In genomic region chr1:38029725-38030511, GRCh38 we compare ENCODE assay signal across 8 cellular contexts. TPM values are rescaled to one million over a fixed set of nuclear protein-coding genes. Genes with fewer than 3 reads are reported as not detected.
DNase-seq lines count a peak whose midpoint lies in the region; ATAC-seq and TF ChIP-seq lines count a peak whose summit lies in the region.

No MANE protein-coding gene starts in this region.

- H3K36me3 ChIP-seq in HEK293 (ENCODE audit: control insufficient read depth in 2 of 2, insufficient read depth in 1 of 2, low read length in 2 of 2) (peaks cover 0 to 28% of the 10 kb centered on the region in 2 experiments; a peak in 1 of 3 replicates), PC-3 (ENCODE audit: low read depth, low read length) (peaks cover 13% of the 10 kb centered on the region; the same call in 1 of the 2 replicates)

- POLR2A ChIA-PET in HEK293 (lab: Yijun Ruan, JAX): interaction anchor here (0.8 to 1.8 kb wide), 4 partner anchors 9 to 17 kb away, joined by 3 to 6 read pairs (median 4); partner anchors contain the start of gene POU3F1
- POLR2A ChIA-PET in PC-3 (lab: Charles Lee; ENCODE audit: unreplicated experiment): interaction anchor here (0.6 kb wide), 1 partner anchor 934 kb away, joined by 5 read pairs; no protein-coding TSS in a partner anchor

- H3K36me3 Mint-ChIP-seq in activated naive CD4-positive, alpha-beta T cell treated with anti-CD3 and anti-CD28 coated beads, Interleukin-2, amount 50 U/mL, for 24 hours: peaks cover 6% of the 10 kb centered on the region

- H4K20me1 ChIP-seq in PC-3 (ENCODE audit: low read length): no peaks in the 10 kb centered on the region

- H3K9ac ChIP-seq in PC-3 (ENCODE audit: low read length): peak overlapping the region; percentile 18

- peak overlapping the region; percentile 48; the same call in 1 of the 2 replicates for H3K27ac ChIP-seq in HEK293 (ENCODE audit: extremely low read depth, low read depth, low read length)
- peak overlapping the region; percentile 65 for H3K27ac ChIP-seq in PC-3 (ENCODE audit: low read length)

- no peaks in the 10 kb centered on the region for H3K9me3 ChIP-seq in HEK293 (ENCODE audit: control insufficient read depth, insufficient read depth, low read depth, low read length)
- no peaks in the 10 kb centered on the region for H3K9me3 ChIP-seq in PC-3 (ENCODE audit: low read length)

- H3K4me1 Mint-ChIP-seq in activated naive CD4-positive, alpha-beta T cell treated with anti-CD3 and anti-CD28 coated beads, Interleukin-2, amount 50 U/mL, for 24 hours: peaks cover 55% of the 10 kb centered on the region

- no peaks in the 10 kb centered on the region for H3K9me3 Mint-ChIP-seq in activated naive CD4-positive, alpha-beta T cell treated with anti-CD3 and anti-CD28 coated beads, Interleukin-2, amount 50 U/mL, for 24 hours

- peak overlapping the region; percentile 51; the same call in 1 of the 2 replicates for H2AFZ ChIP-seq in PC-3 (ENCODE audit: low read length)

- H3F3A ChIP-seq in PC-3 (ENCODE audit: low read length, unreplicated experiment): no peaks in the 10 kb centered on the region

- TF ChIP-seq CTCF in GM10266 (IDR thresholded peaks at IDR 0.05; ENCODE audit: control insufficient read depth, insufficient read depth, low read depth, missing control alignments) (no peak), HEK293 (tag by site-specific recombination; IDR thresholded peaks at IDR 0.05) (no peak), PC-3 (conservative IDR thresholded peaks at IDR 0.05; ENCODE audit: low read depth, low read length) (no peak)

- H3K27me3 Mint-ChIP-seq in activated naive CD4-positive, alpha-beta T cell treated with anti-CD3 and anti-CD28 coated beads, Interleukin-2, amount 50 U/mL, for 24 hours: no peaks in the 10 kb centered on the region

- H3K27ac Mint-ChIP-seq in activated naive CD4-positive, alpha-beta T cell treated with anti-CD3 and anti-CD28 coated beads, Interleukin-2, amount 50 U/mL, for 24 hours: peak overlapping the region; percentile 90

- H3K4me2 ChIP-seq in PC-3 (ENCODE audit: low read length): peak overlapping the region; percentile 72

- CTCF ChIA-PET in HEK293 (lab: Yijun Ruan, JAX) (interaction anchor here (0.6 to 5.6 kb wide), 14 partner anchors 10 to 934 kb away, joined by 3 to 27 read pairs (median 4); no protein-coding TSS in a partner anchor), PC-3 (lab: Charles Lee) (interaction anchor here (0.5 to 1.2 kb wide), 6 partner anchors 9 to 806 kb away, joined by 3 to 6 read pairs (median 4); no protein-coding TSS in a partner anchor)

- peak; percentile 79 for ATAC-seq in PC-3

- DNase-seq in GM10266 (ENCODE audit: extremely low spot score): peak; percentile 77
- peak; percentile 83 for DNase-seq in PC-3
- peak; percentile 80 for DNase-seq in islet precursor cell
- peak; percentile 64 for DNase-seq in stimulated activated CD8-positive, alpha-beta memory T cell treated with anti-CD3 and anti-CD28 coated beads, Interleukin-12 subunit alpha, Interleukin-12 subunit beta, amount 100 ng/mL, for 24 hours (ENCODE audit: extremely low read depth)
- DNase-seq in NCI-H2081 treated with DMSO at 0.1 percent for 48 hours (lab: John Stamatoyannopoulos, UW): no peak
- no peak for DNase-seq in COR-L47 (lab: John Stamatoyannopoulos, UW)

- H3K4me3 Mint-ChIP-seq in activated naive CD4-positive, alpha-beta T cell treated with anti-CD3 and anti-CD28 coated beads, Interleukin-2, amount 50 U/mL, for 24 hours: peak overlapping the region; percentile 64

- no TSS peak for BruUV-seq in PC-3 (replicated peaks; lab: Mats Ljungman, UMichigan)

- no peaks in the 10 kb centered on the region for H3K9me2 ChIP-seq in PC-3 (replicated peaks; ENCODE audit: low read length)

- no peak overlapping the region for H3K4me3 ChIP-seq in HEK293 (ENCODE audit: low read depth, low read length)
- H3K4me3 ChIP-seq in PC-3 (ENCODE audit: low read length): peak overlapping the region; percentile 18; the same call in 1 of the 2 replicates

- intact Hi-C loops in PC-3 (cut with micrococcal nuclease): loop anchor here (10.0 kb wide), 1 partner anchor 105 kb away; no protein-coding TSS in a partner anchor

- H3K27me3 ChIP-seq in PC-3 (ENCODE audit: low read length): no peaks in the 10 kb centered on the region

- H3K79me2 ChIP-seq in PC-3 (ENCODE audit: low read length): no peaks in the 10 kb centered on the region

- H3K4me1 ChIP-seq in HEK293 (ENCODE audit: control insufficient read depth, insufficient read depth, low read length) (peaks cover 19% of the 10 kb centered on the region), PC-3 (ENCODE audit: insufficient read depth, low read length) (peaks cover 33% of the 10 kb centered on the region)

TF ChIP-seq in HEK293, 187 proteins besides CTCF, POLR2A, EP300 and RAD21 (continues in another document):
- no peak for TF ChIP-seq ZXDB (tag by site-specific recombination; IDR thresholded peaks at IDR 0.05)
- peak; percentile 73 for TF ChIP-seq EGR2 (tag by site-specific recombination; IDR thresholded peaks at IDR 0.05; ENCODE audit: low read depth)
- 0 out of 2 replicates have a peak, but pooled peaks have one; percentile 24 for TF ChIP-seq ZNF629 (tag by site-specific recombination; IDR thresholded peaks at IDR 0.05)
- TF ChIP-seq ZNF146 (tag by site-specific recombination; IDR thresholded peaks at IDR 0.05): no peak
- TF ChIP-seq ZIC2 (tag by site-specific recombination; IDR thresholded peaks at IDR 0.05): 0 out of 2 replicates have a peak, but pooled peaks have one; percentile 36
- TF ChIP-seq KLF17 (tag by site-specific recombination; IDR thresholded peaks at IDR 0.05): peak; percentile 18; the same call in 1 of the 2 replicates
- no peak for TF ChIP-seq ZNF266 (tag by site-specific recombination; IDR thresholded peaks at IDR 0.05; ENCODE audit: low read depth)
- no peak for TF ChIP-seq ZNF707 (tag by site-specific recombination; IDR thresholded peaks at IDR 0.05)
- TF ChIP-seq, protein P1, sequence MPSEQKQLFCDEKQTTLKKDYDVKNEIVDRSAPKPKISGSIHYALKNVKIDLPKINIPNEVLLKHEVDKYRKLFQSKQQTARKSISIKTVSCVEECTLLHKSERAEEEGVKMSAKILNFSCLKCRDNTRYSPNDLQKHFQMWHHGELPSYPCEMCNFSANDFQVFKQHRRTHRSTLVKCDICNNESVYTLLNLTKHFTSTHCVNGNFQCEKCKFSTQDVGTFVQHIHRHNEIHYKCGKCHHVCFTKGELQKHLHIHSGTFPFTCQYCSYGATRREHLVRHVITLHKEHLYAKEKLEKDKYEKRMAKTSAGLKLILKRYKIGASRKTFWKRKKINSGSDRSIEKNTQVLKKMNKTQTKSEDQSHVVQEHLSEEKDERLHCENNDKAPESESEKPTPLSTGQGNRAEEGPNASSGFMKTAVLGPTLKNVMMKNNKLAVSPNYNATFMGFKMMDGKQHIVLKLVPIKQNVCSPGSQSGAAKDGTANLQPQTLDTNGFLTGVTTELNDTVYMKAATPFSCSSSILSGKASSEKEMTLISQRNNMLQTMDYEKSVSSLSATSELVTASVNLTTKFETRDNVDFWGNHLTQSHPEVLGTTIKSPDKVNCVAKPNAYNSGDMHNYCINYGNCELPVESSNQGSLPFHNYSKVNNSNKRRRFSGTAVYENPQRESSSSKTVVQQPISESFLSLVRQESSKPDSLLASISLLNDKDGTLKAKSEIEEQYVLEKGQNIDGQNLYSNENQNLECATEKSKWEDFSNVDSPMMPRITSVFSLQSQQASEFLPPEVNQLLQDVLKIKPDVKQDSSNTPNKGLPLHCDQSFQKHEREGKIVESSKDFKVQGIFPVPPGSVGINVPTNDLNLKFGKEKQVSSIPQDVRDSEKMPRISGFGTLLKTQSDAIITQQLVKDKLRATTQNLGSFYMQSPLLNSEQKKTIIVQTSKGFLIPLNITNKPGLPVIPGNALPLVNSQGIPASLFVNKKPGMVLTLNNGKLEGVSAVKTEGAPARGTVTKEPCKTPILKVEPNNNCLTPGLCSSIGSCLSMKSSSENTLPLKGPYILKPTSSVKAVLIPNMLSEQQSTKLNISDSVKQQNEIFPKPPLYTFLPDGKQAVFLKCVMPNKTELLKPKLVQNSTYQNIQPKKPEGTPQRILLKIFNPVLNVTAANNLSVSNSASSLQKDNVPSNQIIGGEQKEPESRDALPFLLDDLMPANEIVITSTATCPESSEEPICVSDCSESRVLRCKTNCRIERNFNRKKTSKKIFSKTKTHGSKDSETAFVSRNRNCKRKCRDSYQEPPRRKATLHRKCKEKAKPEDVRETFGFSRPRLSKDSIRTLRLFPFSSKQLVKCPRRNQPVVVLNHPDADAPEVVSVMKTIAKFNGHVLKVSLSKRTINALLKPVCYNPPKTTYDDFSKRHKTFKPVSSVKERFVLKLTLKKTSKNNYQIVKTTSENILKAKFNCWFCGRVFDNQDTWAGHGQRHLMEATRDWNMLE (tag by site-specific recombination; conservative IDR thresholded peaks at IDR 0.05; ENCODE audit: low read depth): no peak
- TF ChIP-seq ZNF626 (tag by site-specific recombination; IDR thresholded peaks at IDR 0.05): no peak
- no peak for TF ChIP-seq ZNF280C (tag by site-specific recombination; IDR thresholded peaks at IDR 0.05)
- no peak for TF ChIP-seq KLF1 (tag by site-specific recombination; IDR thresholded peaks at IDR 0.05)

RNA-seq across cellular contexts. Expression of gene POU3F1, which starts 16.7 kb away (rescaled TPM):
- total RNA-seq in PC-3 (2014; rRNA removed): not detected in 2 replicates

RNA-seq across cellular contexts. Expression of gene UTP11, which starts 17.4 kb away (rescaled TPM):
- 33.8 and 48.1 TPM in 2 replicates for total RNA-seq in PC-3 (2014; rRNA removed)

RNA-seq across cellular contexts. Expression of gene FHL3, which starts 24.6 kb away (rescaled TPM):
- total RNA-seq in PC-3 (2014; rRNA removed): 3.6 and 6.3 TPM in 2 replicates

RNA-seq across cellular contexts. Expression of gene SF3A3, which starts 40.1 kb away (rescaled TPM):
- 103 and 142 TPM in 2 replicates for total RNA-seq in PC-3 (2014; rRNA removed)

Comparison
In these comparisons a context has a peak if more than half of its experiments do, and no peak if none do; other contexts are left out.
1. DNase-seq: peak in GM10266 (single experiment), PC-3 (single experiment), islet precursor cell (single experiment) and stimulated activated CD8-positive, alpha-beta memory T cell treated with anti-CD3 and anti-CD28 coated beads, Interleukin-12 subunit alpha, Interleukin-12 subunit beta, amount 100 ng/mL, for 24 hours (single experiment); none in NCI-H2081 treated with DMSO at 0.1 percent for 48 hours (single experiment) and COR-L47 (single experiment).